Comparison of ENCODE assay signal across 8 cellular contexts in the genomic region with DNA sequence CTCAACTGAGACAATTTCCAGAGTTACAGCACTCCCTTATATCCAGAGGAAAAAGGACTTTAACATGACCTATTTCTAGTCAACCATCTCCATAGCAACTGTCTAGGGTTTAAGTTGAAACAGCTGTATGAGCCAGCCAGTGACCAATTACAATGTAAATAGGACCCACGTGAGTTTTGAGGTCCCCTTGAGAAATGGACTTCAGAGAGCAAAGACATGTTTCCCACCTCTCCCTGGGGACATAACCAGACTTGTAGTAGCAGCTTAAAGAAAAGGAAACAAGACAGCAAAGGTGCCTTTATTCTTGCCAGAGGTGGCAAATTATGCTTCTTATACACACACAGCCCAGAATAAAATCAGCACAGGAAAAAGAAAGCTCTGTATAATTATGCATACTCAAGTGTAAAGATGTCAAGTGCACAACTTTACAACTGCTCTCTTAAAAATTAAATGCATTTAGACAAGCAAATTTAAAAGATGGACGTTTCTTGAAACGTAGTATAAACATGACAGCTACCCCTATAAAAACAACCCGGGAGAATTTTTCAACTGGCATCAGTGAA. TPM values are rescaled to one million over a fixed set of nuclear protein-coding genes. Genes with fewer than 3 reads are reported as not detected.
DNase-seq lines count a peak whose midpoint lies in the region; ATAC-seq, FAIRE-seq and TF ChIP-seq lines count a peak whose summit lies in the region.

No MANE protein-coding gene starts in this region.

- no peaks in the 10 kb centered on the region for H3K27me3 ChIP-seq in bronchial epithelial cell (ENCODE audit: control insufficient read depth, insufficient read depth, low read length)

- ATAC-seq in GM19468 (IDR thresholded peaks at IDR 0.05; ENCODE audit: extremely low read depth, unreplicated experiment) (peak; percentile 44), HG03457 (IDR thresholded peaks at IDR 0.05; ENCODE audit: unreplicated experiment) (peak; percentile 56)

- FAIRE-seq in bronchial epithelial cell (lab: Jason Lieb, UNC) = no peak

- DNase-seq in DMS79 (lab: John Stamatoyannopoulos, UW) (peak; percentile 24), bronchial epithelial cell (ENCODE audit: low read depth) (peak; percentile 96), skeletal muscle cell (ENCODE audit: low read depth) (peak; percentile 84), Ammon's horn (ENCODE audit: low spot score) (no peak)
- no peak for DNase-seq in activated effector memory CD4-positive, alpha-beta T cell treated with Interleukin-2 at 50 U/mL for 16 hours
- no peak for DNase-seq in stimulated activated CD4-positive, alpha-beta T cell treated with anti-CD3 and anti-CD28 coated beads, Interleukin-12 subunit alpha, Interleukin-12 subunit beta, amount 100 ng/mL, for 4 hours

- no peak overlapping the region for H3K4me3 ChIP-seq in bronchial epithelial cell (ENCODE audit: low read depth, low read length)
- no peak overlapping the region for H3K4me3 ChIP-seq in skeletal muscle cell (ENCODE audit: low read depth, low read length)

- peaks cover 2% of the 10 kb centered on the region for H3K36me3 ChIP-seq in bronchial epithelial cell (ENCODE audit: control insufficient read depth, insufficient read depth, low read length)

- TF ChIP-seq CTCF in bronchial epithelial cell (IDR thresholded peaks at IDR 0.05; ENCODE audit: insufficient read depth, low read length, severe bottlenecking) = no peak

RNA-seq across cellular contexts. Expression of a gene that starts 40.2 kb away (rescaled TPM):
- total RNA-seq in bronchial epithelial cell = 44.5 and 81.7 TPM in 2 replicates

Comparison
In these comparisons a context has a peak if more than half of its experiments do, and no peak if none do; other contexts are left out.
1. DNase-seq: peak in DMS79 (single experiment), bronchial epithelial cell (single experiment) and skeletal muscle cell (single experiment); none in activated effector memory CD4-positive, alpha-beta T cell treated with Interleukin-2 at 50 U/mL for 16 hours (single experiment), stimulated activated CD4-positive, alpha-beta T cell treated with anti-CD3 and anti-CD28 coated beads, Interleukin-12 subunit alpha, Interleukin-12 subunit beta, amount 100 ng/mL, for 4 hours (single experiment) and Ammon's horn (single experiment).